In the genomic region with DNA sequence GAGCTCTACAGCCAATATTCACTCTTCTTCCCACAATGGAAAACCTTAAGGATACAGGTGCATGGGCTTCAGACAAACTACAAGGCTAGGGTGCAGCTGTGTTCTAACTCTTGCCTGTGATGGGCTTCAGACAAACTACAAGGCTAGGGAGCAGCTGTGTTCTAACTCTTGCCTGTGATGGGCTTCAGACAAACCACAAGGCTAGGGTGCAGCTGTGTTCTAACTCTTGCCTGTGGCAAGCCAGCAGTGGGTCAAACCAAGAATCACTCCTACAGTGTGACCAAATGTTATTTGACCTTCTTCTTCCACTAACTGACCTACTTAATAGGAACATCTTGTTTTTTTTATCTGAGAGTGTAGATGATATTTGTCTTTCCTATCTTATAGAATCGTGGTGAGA, we compare ENCODE assay signal across 32 cellular contexts. TPM values are rescaled to one million over a fixed set of nuclear protein-coding genes. Genes with fewer than 3 reads are reported as not detected.
"Had no signal": no experiment of that assay in that cellular context is flagged by ENCODE, and none has a peak within 500 bp of the region (broad histone marks: within the 10 kb centered on the region; RNA-seq: fewer than 3 reads in every experiment).

No MANE protein-coding gene starts in this region.

- H3K9me3 ChIP-seq: adrenal gland, colonic mucosa had no signal

- H3K36me3 ChIP-seq: adrenal gland, breast epithelium, cardiac muscle cell, colonic mucosa had no signal

- H3K27me3 ChIP-seq: adrenal gland, cardiac muscle cell, colonic mucosa had no signal

- H3K4me1 ChIP-seq: adrenal gland, breast epithelium, colonic mucosa had no signal

- ATAC-seq: activated CD4-positive, alpha-beta T cell treated with anti-CD3 and anti-CD28 coated beads for 36 hours; activated CD8-positive, alpha-beta memory T cell treated with anti-CD3 and anti-CD28 coated beads, Interleukin-2, amount 10 ng/mL, durations not matched to agents 7 days and 5 days; activated CD8-positive, alpha-beta T cell treated with anti-CD3 and anti-CD28 coated beads, Interleukin-2, amount 10 ng/mL, durations not matched to agents 7 days and 5 days; activated naive CD8-positive, alpha-beta T cell treated with anti-CD3 and anti-CD28 coated beads, Interleukin-2, amount 50 U/mL, for 24 hours; esophagus mucosa had no signal

- H3K27ac ChIP-seq: adrenal gland, breast epithelium, cardiac muscle cell, colonic mucosa had no signal

- H3K4me3 ChIP-seq: adrenal gland, breast epithelium, cardiac muscle cell, colonic mucosa had no signal

- DNase-seq: activated CD4-positive, alpha-beta memory T cell treated with anti-CD3 and anti-CD28 coated beads for 36 hours; activated CD4-positive, alpha-beta T cell treated with anti-CD3 and anti-CD28 coated beads for 36 hours; activated CD4-positive, alpha-beta T cell treated with anti-CD3 and anti-CD28 coated beads, Interleukin-2, amount 10 ng/mL, durations not matched to agents 24 days and 14 days; activated CD4-positive, CD25-positive, alpha-beta regulatory T cell; activated CD4-positive, CD25-positive, alpha-beta regulatory T cell treated with anti-CD3 and anti-CD28 coated beads, Interleukin-2, amount 50 U/mL, for 72 hours; activated CD8-positive, alpha-beta memory T cell treated with anti-CD3 and anti-CD28 coated beads, Interleukin-2, amount 10 ng/mL, durations not matched to agents 7 days and 5 days; activated CD8-positive, alpha-beta memory T cell treated with anti-CD3 and anti-CD28 coated beads, Interleukin-2, amount 50 U/mL, for 4 hours; activated CD8-positive, alpha-beta T cell treated with anti-CD3 and anti-CD28 coated beads, Interleukin-2, amount 10 ng/mL, durations not matched to agents 7 days and 5 days; activated effector memory CD4-positive, alpha-beta T cell treated with anti-CD3 and anti-CD28 coated beads, Interleukin-2, amount 50 U/mL, for 16 hours; activated naive CD4-positive, alpha-beta T cell treated with anti-CD3 and anti-CD28 coated beads for 36 hours; activated naive CD8-positive, alpha-beta T cell treated with anti-CD3 and anti-CD28 coated beads for 36 hours; activated naive CD8-positive, alpha-beta T cell treated with anti-CD3 and anti-CD28 coated beads, Interleukin-2, amount 50 U/mL, for 24 hours; activated T-cell treated with anti-CD3 and anti-CD28 coated beads, Interleukin-2, amount 50 U/mL, for 1 hour; activated T-cell treated with anti-CD3 and anti-CD28 coated beads, Interleukin-2, amount 50 U/mL, for 48 hours; adrenal gland; amygdala; aorta; central memory CD4-positive, alpha-beta T cell; cerebellar nuclear complex; colonic mucosa; effector CD8-positive, alpha-beta T cell; endodermal cell; foreskin fibroblast; head of caudate nucleus; T-helper 2 cell had no signal

RNA-seq across cellular contexts. Expression of a gene that starts 7.4 kb away (rescaled TPM):
- total RNA-seq: activated CD4-positive, alpha-beta memory T cell treated with anti-CD3 and anti-CD28 coated beads for 36 hours; activated CD4-positive, alpha-beta T cell treated with anti-CD3 and anti-CD28 coated beads for 36 hours; activated CD4-positive, alpha-beta T cell treated with anti-CD3 and anti-CD28 coated beads, Interleukin-2, amount 10 ng/mL, durations not matched to agents 24 days and 14 days; activated CD8-positive, alpha-beta memory T cell treated with anti-CD3 and anti-CD28 coated beads for 36 hours; activated CD8-positive, alpha-beta memory T cell treated with anti-CD3 and anti-CD28 coated beads, Interleukin-2, amount 10 ng/mL, durations not matched to agents 7 days and 5 days; activated CD8-positive, alpha-beta T cell treated with anti-CD3 and anti-CD28 coated beads, Interleukin-2, amount 10 ng/mL, durations not matched to agents 7 days and 5 days; activated naive CD4-positive, alpha-beta T cell treated with anti-CD3 and anti-CD28 coated beads for 36 hours; activated naive CD8-positive, alpha-beta T cell treated with anti-CD3 and anti-CD28 coated beads for 36 hours; activated T-helper 1 cell treated with anti-CD3 and anti-CD28 coated beads, Interleukin-12 subunit alpha, Interleukin-12 subunit beta, Interleukin-2, Interleukin-4 antibody, amounts not matched to agents 30 ng/mL and 10 ng/mL and 1 ng/mL, durations not matched to agents 14 hours and 24 hours and 36 hours; dermis microvascular lymphatic vessel endothelial cell; T-helper 1 cell treated with Interleukin-12 subunit alpha and Interleukin-12 subunit beta and Interleukin-4 antibody, amounts not matched to agents 30 ng/mL and 1 ng/mL, for 36 hours had no signal
- polyA plus RNA-seq: aorta had no signal
